In the genomic region with DNA sequence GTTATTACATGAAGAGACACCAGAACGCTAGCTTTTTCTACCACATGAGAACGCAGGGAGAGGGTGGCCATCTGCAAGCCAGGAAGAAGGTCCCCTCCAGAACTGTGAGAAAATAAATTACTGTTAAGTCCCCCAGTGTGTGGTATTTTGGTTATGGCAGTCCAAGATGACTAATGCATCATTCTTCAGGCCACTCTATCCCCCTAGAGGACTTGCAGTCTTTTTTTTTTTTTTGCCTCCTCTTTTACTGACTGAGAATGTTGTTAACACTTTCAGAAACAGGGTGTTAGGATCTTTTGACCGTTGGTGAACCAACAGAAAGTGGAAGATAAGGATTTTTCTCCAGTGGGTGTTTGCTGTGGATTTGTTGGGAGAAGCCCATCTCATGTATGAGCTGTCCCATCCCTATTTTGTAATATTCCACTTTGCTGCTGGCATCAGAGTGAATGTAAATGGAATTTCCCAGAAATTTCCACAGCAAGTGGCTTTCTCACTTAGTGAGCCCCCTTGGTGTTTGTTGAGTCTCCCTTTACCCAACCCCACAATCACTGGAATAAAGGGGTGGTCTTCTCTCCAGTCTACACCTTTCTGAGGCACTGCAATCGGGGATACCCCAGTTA, we compare ENCODE assay signal across 12 cellular contexts. TPM values are rescaled to one million over a fixed set of nuclear protein-coding genes. Genes with fewer than 3 reads are reported as not detected.
DNase-seq lines count a peak whose midpoint lies in the region; ATAC-seq and TF ChIP-seq lines count a peak whose summit lies in the region.
"Had no signal": no experiment of that assay in that cellular context is flagged by ENCODE, and none has a peak within 500 bp of the region (broad histone marks: within the 10 kb centered on the region; RNA-seq: fewer than 3 reads in every experiment).

No MANE protein-coding gene starts in this region.

- H3K27ac Mint-ChIP-seq in GM23338, result peak overlapping the region; percentile 64
- H3K27ac Mint-ChIP-seq in stimulated activated effector memory CD8-positive, alpha-beta T cell treated with anti-CD3 and anti-CD28 coated beads, Interleukin-12 subunit alpha, Interleukin-12 subunit beta, amount 100 ng/mL, for 72 hours, result peak overlapping the region; percentile 2
- H3K27ac Mint-ChIP-seq: neural progenitor cell had no signal

- H3K9me3 Mint-ChIP-seq in GM23338, result no peaks in the 10 kb centered on the region
- no peaks in the 10 kb centered on the region for H3K9me3 Mint-ChIP-seq in stimulated activated effector memory CD8-positive, alpha-beta T cell treated with anti-CD3 and anti-CD28 coated beads, Interleukin-12 subunit alpha, Interleukin-12 subunit beta, amount 100 ng/mL, for 72 hours
- H3K9me3 Mint-ChIP-seq: effector memory CD8-positive, alpha-beta T cell; neural progenitor cell had no signal

- no peaks in the 10 kb centered on the region for H3F3A ChIP-seq in GM23338 (replicated peaks; ENCODE audit: low read depth)

- ATAC-seq in GM23338 (no peak), SK-N-SH treated with all-trans-retinoic acid at 6 μM for 48 hours (peak; percentile 67), gastroesophageal sphincter (peak; percentile 28), HG02973 (IDR thresholded peaks at IDR 0.05; ENCODE audit: unreplicated experiment) (no peak)
- peak; percentile 47 for ATAC-seq in stimulated activated effector memory CD8-positive, alpha-beta T cell treated with anti-CD3 and anti-CD28 coated beads, Interleukin-12 subunit alpha, Interleukin-12 subunit beta, amount 100 ng/mL, for 72 hours
- ATAC-seq: effector memory CD8-positive, alpha-beta T cell had no signal

- H3K79me2 ChIP-seq in GM23338 (replicated peaks; ENCODE audit: insufficient read depth), result peaks cover 74% of the 10 kb centered on the region

- WGBS in gastroesophageal sphincter (ENCODE audit: low coverage in 1 of 2), 2 donors, result 44 to 61% methylated on average over 2 to 3 of the region's 4 CpGs

- H3K27ac ChIP-seq in GM23338 (ENCODE audit: low read depth), result no peak overlapping the region
- H3K27ac ChIP-seq in gastroesophageal sphincter, result peak overlapping the region in 1 of 4 donors; percentile 34
- H3K27ac ChIP-seq: neural progenitor cell, upper lobe of left lung had no signal

- H4K20me1 ChIP-seq in GM23338 (replicated peaks; ENCODE audit: insufficient read depth), result peaks cover 24% of the 10 kb centered on the region

- no peaks in the 10 kb centered on the region for H3K36me3 ChIP-seq in GM23338 (ENCODE audit: insufficient read depth)
- H3K36me3 ChIP-seq in gastroesophageal sphincter, result peaks cover 0 to 5% of the 10 kb centered on the region in 2 donors
- H3K36me3 ChIP-seq: neural progenitor cell, upper lobe of left lung had no signal

- no peak for TF ChIP-seq CTCF in GM23338 (conservative IDR thresholded peaks at IDR 0.05; ENCODE audit: low read depth in 2 of 2)
- no peak for TF ChIP-seq CTCF in gastroesophageal sphincter (IDR thresholded peaks at IDR 0.05)

- H3K4me3 Mint-ChIP-seq in GM23338, result no peak overlapping the region
- no peak overlapping the region for H3K4me3 Mint-ChIP-seq in stimulated activated effector memory CD8-positive, alpha-beta T cell treated with anti-CD3 and anti-CD28 coated beads, Interleukin-12 subunit alpha, Interleukin-12 subunit beta, amount 100 ng/mL, for 72 hours
- H3K4me3 Mint-ChIP-seq: effector memory CD8-positive, alpha-beta T cell; neural progenitor cell had no signal

- H3K9me3 ChIP-seq in gastroesophageal sphincter, result no peaks in the 10 kb centered on the region
- H3K9me3 ChIP-seq: upper lobe of left lung had no signal

- no peak for DNase-seq in GM23338 (ENCODE audit: low spot score)
- no peak for DNase-seq in stimulated activated effector memory CD8-positive, alpha-beta T cell treated with anti-CD3 and anti-CD28 coated beads, Interleukin-12 subunit alpha, Interleukin-12 subunit beta, amount 100 ng/mL, for 72 hours (ENCODE audit: low spot score in 2 of 2)
- no peak for DNase-seq in hypothalamus (lab: John Stamatoyannopoulos, UW)
- no peak for DNase-seq in ureter (ENCODE audit: low spot score)
- DNase-seq: effector memory CD8-positive, alpha-beta T cell; NCI-H2081; stimulated activated CD4-positive, alpha-beta T cell treated with anti-CD3 and anti-CD28 coated beads, Interleukin-4, amount 100 ng/mL, for 1 hour; upper lobe of left lung had no signal

- peaks cover 6% of the 10 kb centered on the region; the same call in 1 of the 3 replicates for H3K36me3 Mint-ChIP-seq in GM23338 (ENCODE audit: low read depth)
- H3K36me3 Mint-ChIP-seq in stimulated activated effector memory CD8-positive, alpha-beta T cell treated with anti-CD3 and anti-CD28 coated beads, Interleukin-12 subunit alpha, Interleukin-12 subunit beta, amount 100 ng/mL, for 72 hours, result peaks cover 19% of the 10 kb centered on the region

- H3K4me1 ChIP-seq in GM23338 (ENCODE audit: insufficient read depth) (peaks cover 23% of the 10 kb centered on the region), gastroesophageal sphincter (peaks cover 0 to 35% (median 2%) of the 10 kb centered on the region in 3 donors)

- H3K4me1 Mint-ChIP-seq in GM23338, result peaks cover 31% of the 10 kb centered on the region
- peaks cover 47% of the 10 kb centered on the region for H3K4me1 Mint-ChIP-seq in stimulated activated effector memory CD8-positive, alpha-beta T cell treated with anti-CD3 and anti-CD28 coated beads, Interleukin-12 subunit alpha, Interleukin-12 subunit beta, amount 100 ng/mL, for 72 hours

- TF ChIP-seq EP300 in gastroesophageal sphincter (IDR thresholded peaks at IDR 0.05), result no peak

- no peaks in the 10 kb centered on the region for H3K9me2 ChIP-seq in GM23338 (ENCODE audit: insufficient read depth)

- H3K27me3 Mint-ChIP-seq in GM23338 (ENCODE audit: insufficient read depth, low read depth, poor library complexity), result no peaks in the 10 kb centered on the region
- H3K27me3 Mint-ChIP-seq: effector memory CD8-positive, alpha-beta T cell had no signal

- TF ChIP-seq POLR2A in gastroesophageal sphincter (IDR thresholded peaks at IDR 0.05), result no peak

- no peak overlapping the region for H2AFZ ChIP-seq in GM23338
- H2AFZ ChIP-seq: neural progenitor cell had no signal

- no peak overlapping the region for H3K4me2 ChIP-seq in GM23338
- H3K4me2 ChIP-seq: neural progenitor cell had no signal

- H3K27me3 ChIP-seq in GM23338 (ENCODE audit: insufficient read depth) (no peaks in the 10 kb centered on the region), gastroesophageal sphincter (no peaks in the 10 kb centered on the region)
- H3K27me3 ChIP-seq: neural progenitor cell, upper lobe of left lung had no signal

- H3K4me3 ChIP-seq in GM23338, result no peak overlapping the region
- H3K4me3 ChIP-seq in gastroesophageal sphincter, result no peak overlapping the region
- H3K4me3 ChIP-seq: neural progenitor cell, upper lobe of left lung had no signal

TF ChIP-seq in GM23338, 12 proteins besides CTCF, POLR2A, EP300 and RAD21:
- TF ChIP-seq JUNB (IDR thresholded peaks at IDR 0.05; ENCODE audit: unreplicated experiment) (no peak), NANOG (IDR thresholded peaks at IDR 0.05; ENCODE audit: borderline replicate concordance) (no peak), EZH2 (IDR thresholded peaks at IDR 0.05; ENCODE audit: low read depth, unreplicated experiment) (no peak)

TF ChIP-seq in SK-N-SH treated with all-trans-retinoic acid at 6 μM for 48 hours, 23 proteins besides CTCF, POLR2A, EP300 and RAD21:
- no peak for TF ChIP-seq ZNF565 (CRISPR knock-in tag; conservative IDR thresholded peaks at IDR 0.05; ENCODE audit: low read depth)
- TF ChIP-seq, protein P1, sequence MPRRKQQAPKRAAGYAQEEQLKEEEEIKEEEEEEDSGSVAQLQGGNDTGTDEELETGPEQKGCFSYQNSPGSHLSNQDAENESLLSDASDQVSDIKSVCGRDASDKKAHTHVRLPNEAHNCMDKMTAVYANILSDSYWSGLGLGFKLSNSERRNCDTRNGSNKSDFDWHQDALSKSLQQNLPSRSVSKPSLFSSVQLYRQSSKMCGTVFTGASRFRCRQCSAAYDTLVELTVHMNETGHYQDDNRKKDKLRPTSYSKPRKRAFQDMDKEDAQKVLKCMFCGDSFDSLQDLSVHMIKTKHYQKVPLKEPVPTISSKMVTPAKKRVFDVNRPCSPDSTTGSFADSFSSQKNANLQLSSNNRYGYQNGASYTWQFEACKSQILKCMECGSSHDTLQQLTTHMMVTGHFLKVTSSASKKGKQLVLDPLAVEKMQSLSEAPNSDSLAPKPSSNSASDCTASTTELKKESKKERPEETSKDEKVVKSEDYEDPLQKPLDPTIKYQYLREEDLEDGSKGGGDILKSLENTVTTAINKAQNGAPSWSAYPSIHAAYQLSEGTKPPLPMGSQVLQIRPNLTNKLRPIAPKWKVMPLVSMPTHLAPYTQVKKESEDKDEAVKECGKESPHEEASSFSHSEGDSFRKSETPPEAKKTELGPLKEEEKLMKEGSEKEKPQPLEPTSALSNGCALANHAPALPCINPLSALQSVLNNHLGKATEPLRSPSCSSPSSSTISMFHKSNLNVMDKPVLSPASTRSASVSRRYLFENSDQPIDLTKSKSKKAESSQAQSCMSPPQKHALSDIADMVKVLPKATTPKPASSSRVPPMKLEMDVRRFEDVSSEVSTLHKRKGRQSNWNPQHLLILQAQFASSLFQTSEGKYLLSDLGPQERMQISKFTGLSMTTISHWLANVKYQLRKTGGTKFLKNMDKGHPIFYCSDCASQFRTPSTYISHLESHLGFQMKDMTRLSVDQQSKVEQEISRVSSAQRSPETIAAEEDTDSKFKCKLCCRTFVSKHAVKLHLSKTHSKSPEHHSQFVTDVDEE (CRISPR knock-in tag; IDR thresholded peaks at IDR 0.05), result no peak
- TF ChIP-seq OSR1 (CRISPR knock-in tag; IDR thresholded peaks at IDR 0.05), result no peak
- TF ChIP-seq RARB (CRISPR knock-in tag; IDR thresholded peaks at IDR 0.05), result no peak
- TF ChIP-seq PPARA (CRISPR knock-in tag; IDR thresholded peaks at IDR 0.05; ENCODE audit: borderline replicate concordance), result no peak
- TF ChIP-seq BACH2 (CRISPR knock-in tag; IDR thresholded peaks at IDR 0.05; ENCODE audit: borderline replicate concordance), result no peak

RNA-seq across cellular contexts. Expression of a gene that starts 37.9 kb away (rescaled TPM):
- total RNA-seq in GM23338 (2014; rRNA removed; shearing (Covaris generic)), result 69.7 and 75.8 TPM in 2 replicates
- 38.2 and 45.9 TPM in 2 replicates for polyA plus RNA-seq in GM23338 (2016; fragmentation: Nextera tagmentation; extraction: Ambion mirVana)
- total RNA-seq in gastroesophageal sphincter, result 100 to 1,000 TPM in 1 of 4 donors, 10 to 100 TPM in 3; 65.1 to 127 (median 70.4) TPM
- total RNA-seq in ureter, result 140 TPM

Comparison
In these comparisons a context has a peak if more than half of its experiments do, and no peak if none do; other contexts are left out.
1. ATAC-seq: peak in SK-N-SH treated with all-trans-retinoic acid at 6 μM for 48 hours (single experiment), gastroesophageal sphincter (single experiment) and stimulated activated effector memory CD8-positive, alpha-beta T cell treated with anti-CD3 and anti-CD28 coated beads, Interleukin-12 subunit alpha, Interleukin-12 subunit beta, amount 100 ng/mL, for 72 hours (single experiment); none in GM23338 (single experiment) and HG02973 (single experiment).